In genomic region chr5:31434898-31435297, GRCh38 we compare ENCODE assay signal across 23 cellular contexts.
DNase-seq lines count a peak whose midpoint lies in the region; ATAC-seq, FAIRE-seq and TF ChIP-seq lines count a peak whose summit lies in the region.
"Had no signal": no experiment of that assay in that cellular context is flagged by ENCODE, and none has a peak within 500 bp of the region (broad histone marks: within the 10 kb centered on the region; RNA-seq: fewer than 3 reads in every experiment).

No MANE protein-coding gene starts in this region.

- H3K27me3 Mint-ChIP-seq in activated CD4-positive, alpha-beta T cell treated with anti-CD3 and anti-CD28 coated beads for 36 hours = no peaks in the 10 kb centered on the region
- H3K27me3 Mint-ChIP-seq: B cell; CD4-positive, alpha-beta T cell had no signal

- H3K9me2 ChIP-seq in SK-N-SH = no peaks in the 10 kb centered on the region

- no peak overlapping the region for H2AFZ ChIP-seq in SK-N-SH (ENCODE audit: low read depth)

- no peaks in the 10 kb centered on the region for H3K9me3 Mint-ChIP-seq in activated CD4-positive, alpha-beta T cell treated with anti-CD3 and anti-CD28 coated beads for 36 hours (ENCODE audit: low read depth)
- H3K9me3 Mint-ChIP-seq: CD4-positive, alpha-beta T cell; CD8-positive, alpha-beta T cell had no signal

- no peaks in the 10 kb centered on the region for H3F3A ChIP-seq in SK-N-SH (replicated peaks; ENCODE audit: insufficient read depth)

- H3K36me3 Mint-ChIP-seq in activated CD4-positive, alpha-beta T cell treated with anti-CD3 and anti-CD28 coated beads for 36 hours (ENCODE audit: low read depth) = peaks cover 63% of the 10 kb centered on the region

- CTCF ChIA-PET in HEK293 (lab: Yijun Ruan, JAX) (interaction anchor here (0.6 kb wide), 1 partner anchor 32 kb away, joined by 3 read pairs; no protein-coding TSS in a partner anchor), SK-N-SH (lab: Yijun Ruan, JAX) (interaction anchor here (1.2 kb wide), 1 partner anchor 163 kb away, joined by 5 read pairs; no protein-coding TSS in a partner anchor)
- CTCF ChIA-PET in activated CD4-positive, alpha-beta T cell treated with anti-CD3 and anti-CD28 coated beads for 36 hours (lab: Charles Lee) = no interaction called here

- H3K36me3 ChIP-seq in HEK293 (ENCODE audit: control insufficient read depth in 2 of 2, insufficient read depth in 1 of 2, low read length in 2 of 2) = peaks cover 37 to 77% of the 10 kb centered on the region in 2 experiments
- H3K36me3 ChIP-seq in SK-N-SH (replicated peaks in 1 of 2; ENCODE audit: control insufficient read depth in 1 of 2, insufficient read depth in 2 of 2, low read length in 1 of 2) = peaks cover 40 to 66% of the 10 kb centered on the region in 2 experiments

- no peak for TF ChIP-seq RAD21 in SK-N-SH (IDR thresholded peaks at IDR 0.05; ENCODE audit: low read length)

- TF ChIP-seq CTCF in HEK293 (tag by site-specific recombination; IDR thresholded peaks at IDR 0.05) (no peak), SK-N-SH (IDR thresholded peaks at IDR 0.05) (no peak)

- H3K27ac ChIP-seq in HEK293 (ENCODE audit: extremely low read depth, low read depth, low read length) (no peak overlapping the region), SK-N-SH (ENCODE audit: low read depth in 2 of 2, low read length in 1 of 2) (no peak overlapping the region)
- H3K27ac ChIP-seq: 22Rv1; A549; BLaER1 treated with 17β-estradiol and CSF1 and Interleukin-3, amounts not matched to agents 10 nM and 100 nM; C4-2B had no signal

- no peak overlapping the region for H3K9ac ChIP-seq in SK-N-SH
- H3K9ac ChIP-seq: BLaER1 treated with 17β-estradiol and CSF1 and Interleukin-3, amounts not matched to agents 10 nM and 100 nM had no signal

- no peak overlapping the region for H3K27ac Mint-ChIP-seq in activated CD4-positive, alpha-beta T cell treated with anti-CD3 and anti-CD28 coated beads for 36 hours
- H3K27ac Mint-ChIP-seq: B cell; CD4-positive, alpha-beta T cell; CD8-positive, alpha-beta T cell had no signal

- intact Hi-C loops in activated CD4-positive, alpha-beta T cell treated with anti-CD3 and anti-CD28 coated beads for 36 hours (cut with DNase I, micrococcal nuclease) = no loop called here

- H3K4me1 Mint-ChIP-seq in activated CD4-positive, alpha-beta T cell treated with anti-CD3 and anti-CD28 coated beads for 36 hours = peaks cover 6% of the 10 kb centered on the region
- H3K4me1 Mint-ChIP-seq: B cell had no signal

- FAIRE-seq in islet of Langerhans (lab: Jason Lieb, UNC) = peak; percentile 24
- FAIRE-seq: A549, D721Med, G401.6, GM12891, GM19239 had no signal

- 59% methylated on average over 2 of the region's 2 CpGs for WGBS in SK-N-SH (ENCODE audit: low lambda C conversion rate)

- no peak overlapping the region for H3K4me3 ChIP-seq in HEK293 (ENCODE audit: low read depth, low read length)
- H3K4me3 ChIP-seq in SK-N-SH (ENCODE audit: low read depth in 2 of 2, low read length in 1 of 2) = no peak overlapping the region
- H3K4me3 ChIP-seq: A549; BLaER1 treated with 17β-estradiol and CSF1 and Interleukin-3, amounts not matched to agents 10 nM and 100 nM had no signal

- POLR2A ChIA-PET in HEK293 (lab: Yijun Ruan, JAX) = no interaction called here
- POLR2A ChIA-PET in SK-N-SH (lab: Yijun Ruan, JAX) = no interaction called here
- POLR2A ChIA-PET in activated CD4-positive, alpha-beta T cell treated with anti-CD3 and anti-CD28 coated beads for 36 hours (lab: Charles Lee) = no interaction called here

- no peaks in the 10 kb centered on the region for H3K27me3 ChIP-seq in SK-N-SH (ENCODE audit: insufficient read depth)
- H3K27me3 ChIP-seq: BLaER1 treated with 17β-estradiol and CSF1 and Interleukin-3, amounts not matched to agents 10 nM and 100 nM had no signal

- no peaks in the 10 kb centered on the region for H3K4me1 ChIP-seq in HEK293 (ENCODE audit: control insufficient read depth, insufficient read depth, low read length)
- H3K4me1 ChIP-seq in SK-N-SH (ENCODE audit: control insufficient read depth in 1 of 2, insufficient read depth in 2 of 2, low read depth in 1 of 2, low read length in 1 of 2) = peaks cover 0 to 2% of the 10 kb centered on the region in 2 experiments; a peak in 2 of 4 replicates
- H3K4me1 ChIP-seq: A549; BLaER1 treated with 17β-estradiol and CSF1 and Interleukin-3, amounts not matched to agents 10 nM and 100 nM; Caco-2 had no signal

- peak in 1 of 2 experiments; percentile 63; a peak in 2 of 4 replicates for TF ChIP-seq EP300 in SK-N-SH (IDR thresholded peaks at IDR 0.05; ENCODE audit: borderline replicate concordance in 1 of 2, low read depth in 1 of 2, low read length in 1 of 2)

- H3K9me3 ChIP-seq in HEK293 (ENCODE audit: control insufficient read depth, insufficient read depth, low read depth, low read length) (no peaks in the 10 kb centered on the region), SK-N-SH (no peaks in the 10 kb centered on the region)
- H3K9me3 ChIP-seq: A549; BLaER1 treated with 17β-estradiol and CSF1 and Interleukin-3, amounts not matched to agents 10 nM and 100 nM; Caco-2 had no signal

- no peak overlapping the region for H3K4me3 Mint-ChIP-seq in activated CD4-positive, alpha-beta T cell treated with anti-CD3 and anti-CD28 coated beads for 36 hours
- H3K4me3 Mint-ChIP-seq: B cell; CD4-positive, alpha-beta T cell; CD8-positive, alpha-beta T cell had no signal

- H3K79me2 ChIP-seq in SK-N-SH (ENCODE audit: insufficient read depth) = no peaks in the 10 kb centered on the region

- H4K20me1 ChIP-seq in SK-N-SH (ENCODE audit: insufficient read depth) = no peaks in the 10 kb centered on the region
- H4K20me1 ChIP-seq: BLaER1 treated with 17β-estradiol and CSF1 and Interleukin-3, amounts not matched to agents 10 nM and 100 nM had no signal

- H3K4me2 ChIP-seq in SK-N-SH = no peak overlapping the region
- H3K4me2 ChIP-seq: A549; BLaER1 treated with 17β-estradiol and CSF1 and Interleukin-3, amounts not matched to agents 10 nM and 100 nM had no signal

- DNase-seq in NCI-H2171 treated with DMSO at 0.1 percent for 48 hours (lab: John Stamatoyannopoulos, UW) = peak; percentile 34
- DNase-seq in NCI-H2171 (lab: John Stamatoyannopoulos, UW) = no peak
- no peak for DNase-seq in SK-N-SH
- DNase-seq in activated CD4-positive, alpha-beta T cell treated with anti-CD3 and anti-CD28 coated beads for 36 hours = no peak
- DNase-seq in NCI-H187 treated with DMSO at 0.1 percent for 48 hours (lab: John Stamatoyannopoulos, UW) = no peak
- DNase-seq: AML-193; Caco-2; Calu3; CD4-positive, alpha-beta T cell; CD8-positive, alpha-beta T cell; DMS79 treated with DMSO at 0.1 percent for 48 hours; GF-D8 had no signal

- ATAC-seq in activated CD4-positive, alpha-beta T cell treated with anti-CD3 and anti-CD28 coated beads for 36 hours = no peak
- ATAC-seq: A549; CD8-positive, alpha-beta T cell had no signal

TF ChIP-seq in HEK293, 187 proteins besides CTCF, POLR2A, EP300 and RAD21:
- TF ChIP-seq ZNF776 (tag by site-specific recombination; IDR thresholded peaks at IDR 0.05; ENCODE audit: borderline replicate concordance) = no peak
- TF ChIP-seq ATF2 (tag by site-specific recombination; IDR thresholded peaks at IDR 0.05; ENCODE audit: low read depth) = peak; percentile 42; the same call in 1 of the 2 replicates

TF ChIP-seq in SK-N-SH, 30 proteins besides CTCF, POLR2A, EP300 and RAD21:
- no peak for TF ChIP-seq PBX3 (IDR thresholded peaks at IDR 0.05)
- TF ChIP-seq REST (IDR thresholded peaks at IDR 0.05; ENCODE audit: low read depth, low read length) = no peak
- TF ChIP-seq RCOR1 (IDR thresholded peaks at IDR 0.05; ENCODE audit: low read length) = peak; percentile 57; the same call in 1 of the 2 replicates
